In genomic region chr6:13788820-13789219, GRCh38 we compare ENCODE assay signal across 16 cellular contexts. TPM values are rescaled to one million over a fixed set of nuclear protein-coding genes. Genes with fewer than 3 reads are reported as not detected.
A peak's percentile ranks its signal among the peaks of the same experiment; 100 is the strongest.
DNase-seq lines count a peak whose midpoint lies in the region; ATAC-seq and TF ChIP-seq lines count a peak whose summit lies in the region.
"Had no signal": no experiment of that assay in that cellular context is flagged by ENCODE, and none has a peak within 500 bp of the region (broad histone marks: within the 10 kb centered on the region; RNA-seq: fewer than 3 reads in every experiment).

No MANE protein-coding gene starts in this region.

- no peak overlapping the region for H3K4me3 Mint-ChIP-seq in activated CD8-positive, alpha-beta T cell treated with anti-CD3 and anti-CD28 coated beads for 36 hours
- no peak overlapping the region for H3K4me3 Mint-ChIP-seq in activated CD8-positive, alpha-beta T cell treated with anti-CD3 and anti-CD28 coated beads, Interleukin-2, amount 10 ng/mL, durations not matched to agents 7 days and 5 days
- H3K4me3 Mint-ChIP-seq in activated T-helper 2 cell treated with anti-CD3 and anti-CD28 coated beads, Interferon-gamma antibody, Interleukin-2, Interleukin-4, amounts not matched to agents 10 μg/mL and 5 μg/mL and 100 μg/mL, durations not matched to agents 14 hours and 24 hours and 36 hours (ENCODE audit: low read depth), result no peak overlapping the region
- H3K4me3 Mint-ChIP-seq in stimulated activated effector memory CD8-positive, alpha-beta T cell treated with anti-CD3 and anti-CD28 coated beads, Interleukin-12 subunit alpha, Interleukin-12 subunit beta, amount 100 ng/mL, for 72 hours, result no peak overlapping the region
- no peak overlapping the region for H3K4me3 Mint-ChIP-seq in chondrocyte (ENCODE audit: unreplicated experiment)
- H3K4me3 Mint-ChIP-seq: CD4-positive, CD25-positive, alpha-beta regulatory T cell had no signal

- no peaks in the 10 kb centered on the region for H3K9me3 Mint-ChIP-seq in activated CD8-positive, alpha-beta T cell treated with anti-CD3 and anti-CD28 coated beads for 36 hours
- H3K9me3 Mint-ChIP-seq in activated CD8-positive, alpha-beta T cell treated with anti-CD3 and anti-CD28 coated beads, Interleukin-2, amount 10 ng/mL, durations not matched to agents 7 days and 5 days (ENCODE audit: insufficient read depth), result no peaks in the 10 kb centered on the region
- H3K9me3 Mint-ChIP-seq in activated T-helper 2 cell treated with anti-CD3 and anti-CD28 coated beads, Interferon-gamma antibody, Interleukin-2, Interleukin-4, amounts not matched to agents 10 μg/mL and 5 μg/mL and 100 μg/mL, durations not matched to agents 14 hours and 24 hours and 36 hours, result no peaks in the 10 kb centered on the region
- H3K9me3 Mint-ChIP-seq in stimulated activated effector memory CD8-positive, alpha-beta T cell treated with anti-CD3 and anti-CD28 coated beads, Interleukin-12 subunit alpha, Interleukin-12 subunit beta, amount 100 ng/mL, for 72 hours, result no peaks in the 10 kb centered on the region
- H3K9me3 Mint-ChIP-seq in chondrocyte (ENCODE audit: low read depth), result no peaks in the 10 kb centered on the region
- H3K9me3 Mint-ChIP-seq: CD4-positive, CD25-positive, alpha-beta regulatory T cell had no signal

- ATAC-seq in activated CD8-positive, alpha-beta T cell treated with anti-CD3 and anti-CD28 coated beads for 36 hours, result peak; percentile 70
- ATAC-seq in activated CD8-positive, alpha-beta T cell treated with anti-CD3 and anti-CD28 coated beads, Interleukin-2, amount 10 ng/mL, durations not matched to agents 7 days and 5 days, result no peak
- peak; percentile 57 for ATAC-seq in stimulated activated effector memory CD8-positive, alpha-beta T cell treated with anti-CD3 and anti-CD28 coated beads, Interleukin-12 subunit alpha, Interleukin-12 subunit beta, amount 100 ng/mL, for 72 hours

- H3K36me3 Mint-ChIP-seq in activated CD8-positive, alpha-beta T cell treated with anti-CD3 and anti-CD28 coated beads for 36 hours (ENCODE audit: low read depth), result peaks cover 32% of the 10 kb centered on the region
- H3K36me3 Mint-ChIP-seq in activated CD8-positive, alpha-beta T cell treated with anti-CD3 and anti-CD28 coated beads, Interleukin-2, amount 10 ng/mL, durations not matched to agents 7 days and 5 days (ENCODE audit: low read depth), result peaks cover 15% of the 10 kb centered on the region
- H3K36me3 Mint-ChIP-seq in activated T-helper 2 cell treated with anti-CD3 and anti-CD28 coated beads, Interferon-gamma antibody, Interleukin-2, Interleukin-4, amounts not matched to agents 10 μg/mL and 5 μg/mL and 100 μg/mL, durations not matched to agents 14 hours and 24 hours and 36 hours (ENCODE audit: low read depth), result peaks cover 53% of the 10 kb centered on the region
- H3K36me3 Mint-ChIP-seq in stimulated activated effector memory CD8-positive, alpha-beta T cell treated with anti-CD3 and anti-CD28 coated beads, Interleukin-12 subunit alpha, Interleukin-12 subunit beta, amount 100 ng/mL, for 72 hours, result peaks cover 39% of the 10 kb centered on the region
- peaks cover 15% of the 10 kb centered on the region for H3K36me3 Mint-ChIP-seq in chondrocyte (ENCODE audit: low read depth)

- no peaks in the 10 kb centered on the region for H3K27me3 Mint-ChIP-seq in activated CD8-positive, alpha-beta T cell treated with anti-CD3 and anti-CD28 coated beads for 36 hours
- H3K27me3 Mint-ChIP-seq in activated CD8-positive, alpha-beta T cell treated with anti-CD3 and anti-CD28 coated beads, Interleukin-2, amount 10 ng/mL, durations not matched to agents 7 days and 5 days (ENCODE audit: low read depth), result no peaks in the 10 kb centered on the region
- no peaks in the 10 kb centered on the region for H3K27me3 Mint-ChIP-seq in activated T-helper 2 cell treated with anti-CD3 and anti-CD28 coated beads, Interferon-gamma antibody, Interleukin-2, Interleukin-4, amounts not matched to agents 10 μg/mL and 5 μg/mL and 100 μg/mL, durations not matched to agents 14 hours and 24 hours and 36 hours (ENCODE audit: low read depth)
- no peaks in the 10 kb centered on the region for H3K27me3 Mint-ChIP-seq in chondrocyte (ENCODE audit: low read depth)
- H3K27me3 Mint-ChIP-seq: CD4-positive, CD25-positive, alpha-beta regulatory T cell had no signal

- intact Hi-C loops in activated CD8-positive, alpha-beta T cell treated with anti-CD3 and anti-CD28 coated beads for 36 hours (cut with micrococcal nuclease), result no loop called here
- intact Hi-C loops in activated T-helper 2 cell treated with anti-CD3 and anti-CD28 coated beads, Interferon-gamma antibody, Interleukin-2, Interleukin-4, amounts not matched to agents 10 μg/mL and 5 μg/mL and 100 μg/mL, durations not matched to agents 14 hours and 24 hours and 36 hours (cut with micrococcal nuclease), result loop anchor here (2.0 to 5.0 kb wide), 2 partner anchors 76 to 122 kb away; no protein-coding TSS in a partner anchor

- peaks cover 35% of the 10 kb centered on the region for H3K4me1 Mint-ChIP-seq in activated CD8-positive, alpha-beta T cell treated with anti-CD3 and anti-CD28 coated beads for 36 hours (ENCODE audit: low read depth)
- no peaks in the 10 kb centered on the region for H3K4me1 Mint-ChIP-seq in activated CD8-positive, alpha-beta T cell treated with anti-CD3 and anti-CD28 coated beads, Interleukin-2, amount 10 ng/mL, durations not matched to agents 7 days and 5 days (ENCODE audit: low read depth)
- peaks cover 36% of the 10 kb centered on the region for H3K4me1 Mint-ChIP-seq in activated T-helper 2 cell treated with anti-CD3 and anti-CD28 coated beads, Interferon-gamma antibody, Interleukin-2, Interleukin-4, amounts not matched to agents 10 μg/mL and 5 μg/mL and 100 μg/mL, durations not matched to agents 14 hours and 24 hours and 36 hours (ENCODE audit: low read depth)
- H3K4me1 Mint-ChIP-seq in stimulated activated effector memory CD8-positive, alpha-beta T cell treated with anti-CD3 and anti-CD28 coated beads, Interleukin-12 subunit alpha, Interleukin-12 subunit beta, amount 100 ng/mL, for 72 hours, result peaks cover 15% of the 10 kb centered on the region
- H3K4me1 Mint-ChIP-seq in chondrocyte (ENCODE audit: low read depth), result peaks cover 16% of the 10 kb centered on the region

- H3K27ac Mint-ChIP-seq in activated CD8-positive, alpha-beta T cell treated with anti-CD3 and anti-CD28 coated beads for 36 hours, result peak overlapping the region; percentile 59
- H3K27ac Mint-ChIP-seq in activated CD8-positive, alpha-beta T cell treated with anti-CD3 and anti-CD28 coated beads, Interleukin-2, amount 10 ng/mL, durations not matched to agents 7 days and 5 days, result no peak overlapping the region
- H3K27ac Mint-ChIP-seq in activated T-helper 2 cell treated with anti-CD3 and anti-CD28 coated beads, Interferon-gamma antibody, Interleukin-2, Interleukin-4, amounts not matched to agents 10 μg/mL and 5 μg/mL and 100 μg/mL, durations not matched to agents 14 hours and 24 hours and 36 hours, result peak overlapping the region; percentile 60
- H3K27ac Mint-ChIP-seq in stimulated activated effector memory CD8-positive, alpha-beta T cell treated with anti-CD3 and anti-CD28 coated beads, Interleukin-12 subunit alpha, Interleukin-12 subunit beta, amount 100 ng/mL, for 72 hours, result no peak overlapping the region
- no peak overlapping the region for H3K27ac Mint-ChIP-seq in chondrocyte (ENCODE audit: unreplicated experiment)
- H3K27ac Mint-ChIP-seq: CD4-positive, CD25-positive, alpha-beta regulatory T cell had no signal

- CTCF ChIA-PET in activated CD8-positive, alpha-beta T cell treated with anti-CD3 and anti-CD28 coated beads for 36 hours (lab: Charles Lee), result no interaction called here
- CTCF ChIA-PET in activated CD8-positive, alpha-beta T cell treated with anti-CD3 and anti-CD28 coated beads, Interleukin-2, amount 10 ng/mL, durations not matched to agents 7 days and 5 days (lab: Charles Lee), result interaction anchor here (1.3 to 1.9 kb wide), 2 partner anchors 61 to 278 kb away, joined by 3 to 5 read pairs; no protein-coding TSS in a partner anchor

- DNase-seq in activated CD8-positive, alpha-beta T cell treated with anti-CD3 and anti-CD28 coated beads for 36 hours, result peak; percentile 11
- DNase-seq in activated CD8-positive, alpha-beta T cell treated with anti-CD3 and anti-CD28 coated beads, Interleukin-2, amount 10 ng/mL, durations not matched to agents 7 days and 5 days, result no peak
- DNase-seq in stimulated activated CD4-positive, alpha-beta T cell treated with anti-CD3 and anti-CD28 coated beads, Interleukin-1b, Interleukin-23, amount 100 ng/mL, for 48 hours, result peak; percentile 32
- DNase-seq in stimulated activated CD4-positive, alpha-beta T cell treated with anti-CD3 and anti-CD28 coated beads, Interleukin-4, amount 100 ng/mL, for 1 hour, result no peak
- no peak for DNase-seq in activated T-helper 2 cell treated with anti-CD3 and anti-CD28 coated beads, Interferon-gamma antibody, Interleukin-2, Interleukin-4, amounts not matched to agents 10 μg/mL and 5 μg/mL and 100 μg/mL, durations not matched to agents 14 hours and 24 hours and 36 hours (ENCODE audit: low spot score)
- no peak for DNase-seq in stimulated activated effector memory CD8-positive, alpha-beta T cell treated with anti-CD3 and anti-CD28 coated beads, Interleukin-12 subunit alpha, Interleukin-12 subunit beta, amount 100 ng/mL, for 72 hours (ENCODE audit: low spot score in 2 of 2)
- DNase-seq in chondrocyte (ENCODE audit: low spot score), result no peak
- DNase-seq: CD4-positive, CD25-positive, alpha-beta regulatory T cell; EL; GF-D8; NCI-H1105; NCI-H146; NCI-H345; NCI-H524; NCI-H774; NK-92 treated with Interleukin-12 subunit alpha and Interleukin-12 subunit beta, amount 100 ng/mL, for 24 hours had no signal

- POLR2A ChIA-PET in activated CD8-positive, alpha-beta T cell treated with anti-CD3 and anti-CD28 coated beads for 36 hours (lab: Charles Lee), result interaction anchor here (1.2 kb wide), 1 partner anchor 26 kb away, joined by 3 read pairs; no protein-coding TSS in a partner anchor
- POLR2A ChIA-PET in activated CD8-positive, alpha-beta T cell treated with anti-CD3 and anti-CD28 coated beads, Interleukin-2, amount 10 ng/mL, durations not matched to agents 7 days and 5 days (lab: Charles Lee), result no interaction called here

- TF ChIP-seq CTCF in activated CD8-positive, alpha-beta T cell treated with anti-CD3 and anti-CD28 coated beads for 36 hours (IDR thresholded peaks at IDR 0.05), result no peak
- no peak for TF ChIP-seq CTCF in chondrocyte (IDR thresholded peaks at IDR 0.05)

RNA-seq across cellular contexts. Expression of gene MCUR1, which starts 25.5 kb away (rescaled TPM):
- total RNA-seq in activated CD8-positive, alpha-beta T cell treated with anti-CD3 and anti-CD28 coated beads for 36 hours, result 10 to 100 TPM; 34.8 to 38.0 TPM
- total RNA-seq in activated CD8-positive, alpha-beta T cell treated with anti-CD3 and anti-CD28 coated beads, Interleukin-2, amount 10 ng/mL, durations not matched to agents 7 days and 5 days, result 10 to 100 TPM; 29.7 to 30.3 TPM
- total RNA-seq in activated T-helper 2 cell treated with anti-CD3 and anti-CD28 coated beads, Interferon-gamma antibody, Interleukin-2, Interleukin-4, amounts not matched to agents 10 μg/mL and 5 μg/mL and 100 μg/mL, durations not matched to agents 14 hours and 24 hours and 36 hours, result 39.8 and 41.4 TPM in 2 replicates
- 18.8 to 31.7 TPM (median 28.7 TPM) in 3 replicates for total RNA-seq in chondrocyte

Comparison
In these comparisons a context has a peak if more than half of its experiments do, and no peak if none do; other contexts are left out.
1. DNase-seq: peak in activated CD8-positive, alpha-beta T cell treated with anti-CD3 and anti-CD28 coated beads for 36 hours (single experiment) and stimulated activated CD4-positive, alpha-beta T cell treated with anti-CD3 and anti-CD28 coated beads, Interleukin-1b, Interleukin-23, amount 100 ng/mL, for 48 hours (single experiment); none in activated CD8-positive, alpha-beta T cell treated with anti-CD3 and anti-CD28 coated beads, Interleukin-2, amount 10 ng/mL, durations not matched to agents 7 days and 5 days (single experiment), stimulated activated CD4-positive, alpha-beta T cell treated with anti-CD3 and anti-CD28 coated beads, Interleukin-4, amount 100 ng/mL, for 1 hour (single experiment), activated T-helper 2 cell treated with anti-CD3 and anti-CD28 coated beads, Interferon-gamma antibody, Interleukin-2, Interleukin-4, amounts not matched to agents 10 μg/mL and 5 μg/mL and 100 μg/mL, durations not matched to agents 14 hours and 24 hours and 36 hours (single experiment), stimulated activated effector memory CD8-positive, alpha-beta T cell treated with anti-CD3 and anti-CD28 coated beads, Interleukin-12 subunit alpha, Interleukin-12 subunit beta, amount 100 ng/mL, for 72 hours (0 of 2) and chondrocyte (single experiment).
2. H3K27ac Mint-ChIP-seq: peak in activated CD8-positive, alpha-beta T cell treated with anti-CD3 and anti-CD28 coated beads for 36 hours (single experiment) and activated T-helper 2 cell treated with anti-CD3 and anti-CD28 coated beads, Interferon-gamma antibody, Interleukin-2, Interleukin-4, amounts not matched to agents 10 μg/mL and 5 μg/mL and 100 μg/mL, durations not matched to agents 14 hours and 24 hours and 36 hours (single experiment); none in activated CD8-positive, alpha-beta T cell treated with anti-CD3 and anti-CD28 coated beads, Interleukin-2, amount 10 ng/mL, durations not matched to agents 7 days and 5 days (single experiment), stimulated activated effector memory CD8-positive, alpha-beta T cell treated with anti-CD3 and anti-CD28 coated beads, Interleukin-12 subunit alpha, Interleukin-12 subunit beta, amount 100 ng/mL, for 72 hours (single experiment) and chondrocyte (single experiment).